ENCODE assay signal across 29 cellular contexts in genomic region chr9:136016221-136016881, GRCh38. TPM values are rescaled to one million over a fixed set of nuclear protein-coding genes. Genes with fewer than 3 reads are reported as not detected.
DNase-seq lines count a peak whose midpoint lies in the region; ATAC-seq and TF ChIP-seq lines count a peak whose summit lies in the region.
"Had no signal": no experiment of that assay in that cellular context is flagged by ENCODE, and none has a peak within 500 bp of the region (broad histone marks: within the 10 kb centered on the region; RNA-seq: fewer than 3 reads in every experiment).

No MANE protein-coding gene starts in this region.

- H3K4me3 ChIP-seq in body of pancreas (no peak overlapping the region), upper lobe of right lung (no peak overlapping the region)
- no peak overlapping the region for H3K4me3 ChIP-seq in CD8-positive, alpha-beta T cell (ENCODE audit: low read depth, low read length)
- H3K4me3 ChIP-seq: heart right ventricle, smooth muscle cell, stomach, thyroid gland had no signal

- POLR2A ChIA-PET in CD8-positive, alpha-beta T cell (lab: Charles Lee), result no interaction called here

- WGBS in body of pancreas, 2 donors, result 91 to 92% methylated on average over 20 to 21 of the region's 21 CpGs

- H3K36me3 Mint-ChIP-seq in mesothelial cell of epicardium, result no peaks in the 10 kb centered on the region
- H3K36me3 Mint-ChIP-seq in CD8-positive, alpha-beta T cell, result peaks cover 3% of the 10 kb centered on the region
- H3K36me3 Mint-ChIP-seq: memory B cell had no signal

- H3K4me1 ChIP-seq in body of pancreas (no peaks in the 10 kb centered on the region), upper lobe of right lung (peaks cover 21% of the 10 kb centered on the region)
- no peaks in the 10 kb centered on the region for H3K4me1 ChIP-seq in CD8-positive, alpha-beta T cell (ENCODE audit: insufficient read depth, low read length)

- ATAC-seq in left cardiac atrium, result no peak
- ATAC-seq in body of pancreas, result no peak
- no peak for ATAC-seq in upper lobe of right lung
- ATAC-seq in CD8-positive, alpha-beta T cell, result no peak
- ATAC-seq: heart right ventricle had no signal

- intact Hi-C loops in cardiac septum (cut with DNase I), result no loop called here
- intact Hi-C loops in left cardiac atrium (cut with DNase I), result no loop called here
- intact Hi-C loops in body of pancreas (cut with DNase I), result no loop called here
- intact Hi-C loops in upper lobe of right lung (cut with DNase I), result no loop called here
- intact Hi-C loops in CD8-positive, alpha-beta T cell (cut with DNase I, micrococcal nuclease), result no loop called here

- no peaks in the 10 kb centered on the region for H3K27me3 ChIP-seq in body of pancreas
- no peaks in the 10 kb centered on the region for H3K27me3 ChIP-seq in upper lobe of right lung
- H3K27me3 ChIP-seq in CD8-positive, alpha-beta T cell (ENCODE audit: insufficient read depth, low read length), result no peaks in the 10 kb centered on the region
- H3K27me3 ChIP-seq: heart right ventricle, stomach, thyroid gland had no signal

- H3K4me3 Mint-ChIP-seq in mesothelial cell of epicardium, result no peak overlapping the region
- H3K4me3 Mint-ChIP-seq in CD8-positive, alpha-beta T cell, result no peak overlapping the region
- H3K4me3 Mint-ChIP-seq: memory B cell had no signal

- no peaks in the 10 kb centered on the region for H3K9me3 Mint-ChIP-seq in mesothelial cell of epicardium
- no peaks in the 10 kb centered on the region for H3K9me3 Mint-ChIP-seq in CD8-positive, alpha-beta T cell
- H3K9me3 Mint-ChIP-seq: memory B cell had no signal

- H3K27me3 Mint-ChIP-seq in mesothelial cell of epicardium (ENCODE audit: low read depth), result no peaks in the 10 kb centered on the region
- H3K27me3 Mint-ChIP-seq in CD8-positive, alpha-beta T cell (ENCODE audit: low read depth), result no peaks in the 10 kb centered on the region

- TF ChIP-seq POLR2A in body of pancreas (IDR thresholded peaks at IDR 0.05), result no peak

- DNase-seq in cardiac septum (ENCODE audit: low spot score) (peak; percentile 66), left cardiac atrium (no peak), body of pancreas (peak in 3 of 4 donors; percentile 1 to 9 (median 5)), mesothelial cell of epicardium (ENCODE audit: low spot score in 2 of 2, unreplicated experiment in 2 of 2) (no peak), upper lobe of right lung (peak; percentile 58), NCI-H446 (lab: John Stamatoyannopoulos, UW) (no peak), middle frontal gyrus (ENCODE audit: extremely low spot score, low spot score) (no peak)
- no peak for DNase-seq in CD8-positive, alpha-beta T cell
- DNase-seq: ACHN; activated CD4-positive, alpha-beta T cell treated with anti-CD3 and anti-CD28 coated beads for 4 hours; activated CD8-positive, alpha-beta memory T cell treated with anti-CD3 and anti-CD28 coated beads for 24 hours; activated naive CD4-positive, alpha-beta T cell treated with Interleukin-2 at 50 U/mL for 16 hours; activated T-cell treated with anti-CD3 and anti-CD28 coated beads, Interleukin-2, amount 50 U/mL, for 48 hours; effector CD8-positive, alpha-beta T cell; erythroblast; GDM1; NCI-H1092; NCI-H1930; NCI-H2227 treated with DMSO at 0.1 percent for 48 hours; NCI-H748 treated with DMSO at 0.1 percent for 48 hours; nucleus accumbens; stimulated activated CD4-positive, alpha-beta T cell treated with anti-CD3 and anti-CD28 coated beads, Interleukin-1b, Interleukin-23, amount 100 ng/mL, for 48 hours; stimulated activated CD8-positive, alpha-beta memory T cell treated with anti-CD3 and anti-CD28 coated beads, Interleukin-4, amount 100 ng/mL, for 48 hours; stomach had no signal

- H3K36me3 ChIP-seq in body of pancreas (replicated peaks in 1 of 2; ENCODE audit: insufficient read depth in 1 of 2, low read depth in 2 of 2) (peaks cover 0 to 1% of the 10 kb centered on the region in 2 donors), upper lobe of right lung (peaks cover 13% of the 10 kb centered on the region)
- H3K36me3 ChIP-seq in CD8-positive, alpha-beta T cell (ENCODE audit: insufficient read depth, low read length), result no peaks in the 10 kb centered on the region

- no peak for TF ChIP-seq CTCF in body of pancreas (IDR thresholded peaks at IDR 0.05)
- TF ChIP-seq CTCF in mesothelial cell of epicardium (IDR thresholded peaks at IDR 0.05; ENCODE audit: unreplicated experiment), result no peak
- TF ChIP-seq CTCF in upper lobe of right lung (IDR thresholded peaks at IDR 0.05), result no peak
- TF ChIP-seq CTCF in CD8-positive, alpha-beta T cell (IDR thresholded peaks at IDR 0.05), result no peak

- CTCF ChIA-PET in CD8-positive, alpha-beta T cell (lab: Charles Lee), result no interaction called here

- H3K27ac ChIP-seq in body of pancreas, result no peak overlapping the region
- no peak overlapping the region for H3K27ac ChIP-seq in upper lobe of right lung
- H3K27ac ChIP-seq in CD8-positive, alpha-beta T cell (ENCODE audit: low read depth, low read length), result no peak overlapping the region
- H3K27ac ChIP-seq: stomach, thyroid gland had no signal

- H3K9me3 ChIP-seq in body of pancreas, result no peaks in the 10 kb centered on the region
- H3K9me3 ChIP-seq in upper lobe of right lung, result no peaks in the 10 kb centered on the region
- no peaks in the 10 kb centered on the region for H3K9me3 ChIP-seq in CD8-positive, alpha-beta T cell (ENCODE audit: low read length)
- H3K9me3 ChIP-seq: Caco-2, heart right ventricle, stomach, thyroid gland had no signal

- peaks cover 9% of the 10 kb centered on the region for H3K4me1 Mint-ChIP-seq in mesothelial cell of epicardium
- H3K4me1 Mint-ChIP-seq in CD8-positive, alpha-beta T cell (ENCODE audit: low read depth), result peaks cover 2% of the 10 kb centered on the region
- H3K4me1 Mint-ChIP-seq: memory B cell had no signal

- peak overlapping the region; percentile 33 for H3K27ac Mint-ChIP-seq in mesothelial cell of epicardium
- no peak overlapping the region for H3K27ac Mint-ChIP-seq in CD8-positive, alpha-beta T cell
- H3K27ac Mint-ChIP-seq: memory B cell had no signal

RNA-seq across cellular contexts. Expression of gene UBAC1, which starts 55.2 kb away (rescaled TPM):
- total RNA-seq in cardiac septum (90.3 TPM), left cardiac atrium (10 to 100 TPM; 64.9 to 65.7 TPM), body of pancreas (10 to 100 TPM; 17.4 to 25.4 TPM), mesothelial cell of epicardium (31.7 to 33.8 TPM (median 32.0 TPM) in 3 replicates), upper lobe of right lung (30.1 TPM)
- 10 to 100 TPM; 18.5 to 22.0 TPM for total RNA-seq in CD8-positive, alpha-beta T cell

Comparison
In these comparisons a context has a peak if more than half of its experiments do, and no peak if none do; other contexts are left out.
1. DNase-seq: peak in cardiac septum (single experiment), body of pancreas (3 of 4) and upper lobe of right lung (single experiment); none in left cardiac atrium (single experiment), mesothelial cell of epicardium (0 of 2), CD8-positive, alpha-beta T cell (0 of 7), NCI-H446 (0 of 2) and middle frontal gyrus (single experiment).